ENCODE assay signal across 9 cellular contexts in the genomic region with DNA sequence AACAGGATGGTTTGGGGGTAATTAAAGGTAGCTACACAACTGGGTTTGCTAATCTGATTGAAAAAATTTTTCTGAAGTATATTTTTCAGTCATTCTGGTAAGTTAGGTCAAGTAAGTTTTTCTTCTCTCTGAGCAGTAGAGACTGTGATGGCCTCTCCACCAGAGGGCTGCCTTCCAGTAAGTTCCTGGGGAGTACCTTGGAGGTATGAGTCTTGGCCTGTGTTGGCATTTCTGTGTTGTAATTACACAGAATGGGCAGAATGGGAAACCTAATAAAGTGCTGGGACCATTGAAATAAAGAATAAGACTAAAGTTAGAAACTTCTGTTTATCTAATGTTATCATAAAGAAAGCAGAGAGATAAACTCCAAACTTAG.
DNase-seq lines count a peak whose midpoint lies in the region; ATAC-seq, FAIRE-seq and TF ChIP-seq lines count a peak whose summit lies in the region.
"Had no signal": no experiment of that assay in that cellular context is flagged by ENCODE, and none has a peak within 500 bp of the region (broad histone marks: within the 10 kb centered on the region; RNA-seq: fewer than 3 reads in every experiment).

No MANE protein-coding gene starts in this region.

- H3K9ac ChIP-seq in mesendoderm (ENCODE audit: low read length), result peak overlapping the region; percentile 42

- no peak overlapping the region for H3K23ac ChIP-seq in mesendoderm (ENCODE audit: low read length)

- no peak for DNase-seq in D721Med (ENCODE audit: insufficient read length, low spot score)
- peak; percentile 12 for DNase-seq in NAMALWA (ENCODE audit: low spot score)
- DNase-seq in choroid plexus epithelial cell (ENCODE audit: low read depth), result peak; percentile 73
- peak; percentile 69 for DNase-seq in mesendoderm

- H3K36me3 ChIP-seq in mesendoderm (ENCODE audit: control insufficient read depth, insufficient read depth, low read length), result no peaks in the 10 kb centered on the region

- no peak overlapping the region for H3K4me3 ChIP-seq in choroid plexus epithelial cell (ENCODE audit: low read depth, low read length)
- H3K4me3 ChIP-seq in mesendoderm (ENCODE audit: low read length), result no peak overlapping the region

- H4K8ac ChIP-seq in mesendoderm (ENCODE audit: low read depth, low read length), result no peak overlapping the region

- H3K4ac ChIP-seq in mesendoderm (ENCODE audit: low read depth, low read length), result no peak overlapping the region

- no peak overlapping the region for H2BK15ac ChIP-seq in mesendoderm (replicated peaks; ENCODE audit: low read depth)

- H3K79me1 ChIP-seq in mesendoderm (ENCODE audit: low read length), result no peaks in the 10 kb centered on the region

- H2AK5ac ChIP-seq in mesendoderm (ENCODE audit: low read length), result peak overlapping the region; percentile 35

- no peak overlapping the region for H2BK120ac ChIP-seq in mesendoderm (ENCODE audit: low read depth, low read length)

- H3K4me2 ChIP-seq in mesendoderm (ENCODE audit: low read length), result no peak overlapping the region

- H3K79me2 ChIP-seq in mesendoderm (ENCODE audit: control insufficient read depth, insufficient read depth, low read length), result no peaks in the 10 kb centered on the region

- peaks cover 17% of the 10 kb centered on the region for H3K4me1 ChIP-seq in mesendoderm (ENCODE audit: control insufficient read depth, low read depth, low read length)

- H3K18ac ChIP-seq in mesendoderm (ENCODE audit: low read length), result no peak overlapping the region

- TF ChIP-seq CTCF in D721Med (IDR thresholded peaks at IDR 0.05; ENCODE audit: insufficient read depth, missing control alignments), result peak; percentile 32
- peak; percentile 81 for TF ChIP-seq CTCF in choroid plexus epithelial cell (conservative IDR thresholded peaks at IDR 0.05; ENCODE audit: low read depth, low read length)

- no peak overlapping the region for H4K5ac ChIP-seq in mesendoderm (ENCODE audit: low read length)

- peak overlapping the region; percentile 66 for H3K56ac ChIP-seq in mesendoderm (ENCODE audit: low read length)

- peak overlapping the region; percentile 79 for H2BK5ac ChIP-seq in mesendoderm (ENCODE audit: low read length)

- ATAC-seq in GM21381 (IDR thresholded peaks at IDR 0.05; ENCODE audit: unreplicated experiment) (no peak), GM18870 (IDR thresholded peaks at IDR 0.05; ENCODE audit: unreplicated experiment) (no peak), HG03571 (IDR thresholded peaks at IDR 0.05; ENCODE audit: unreplicated experiment) (no peak), HG02610 (IDR thresholded peaks at IDR 0.05; ENCODE audit: unreplicated experiment) (no peak)

- H3K27me3 ChIP-seq in mesendoderm (ENCODE audit: insufficient read depth, low read length, poor library complexity), result no peaks in the 10 kb centered on the region

- H3K27ac ChIP-seq in mesendoderm (ENCODE audit: low read depth, low read length), result no peak overlapping the region

- no peak for FAIRE-seq in D721Med (lab: Jason Lieb, UNC)
- FAIRE-seq: GM18507 had no signal
